In genomic region chr4:15963001-15963451, GRCh38 we compare ENCODE assay signal across 9 cellular contexts. TPM values are rescaled to one million over a fixed set of nuclear protein-coding genes. Genes with fewer than 3 reads are reported as not detected.
DNase-seq lines count a peak whose midpoint lies in the region; ATAC-seq, FAIRE-seq and TF ChIP-seq lines count a peak whose summit lies in the region.
"Had no signal": no experiment of that assay in that cellular context is flagged by ENCODE, and none has a peak within 500 bp of the region (broad histone marks: within the 10 kb centered on the region; RNA-seq: fewer than 3 reads in every experiment).

FGFBP2 (minus strand) TSS chr4:15963175; CDS start chr4:15963129, 46 bp downstream.

- DNase-seq in ACHN (peak; percentile 43), GM12892 (ENCODE audit: insufficient read length) (peak; percentile 13), amniotic stem cell (lab: John Stamatoyannopoulos, UW) (peak; percentile 34), left colon (peak; percentile 49 to 79), GM19238 (ENCODE audit: insufficient read length, low spot score) (no peak)
- DNase-seq in stimulated activated CD8-positive, alpha-beta memory T cell treated with anti-CD3 and anti-CD28 coated beads, Interleukin-15, amount 100 ng/mL, for 4 hours (ENCODE audit: low read depth in 2 of 2), result peak; percentile 38 to 39

- ATAC-seq in HG03354 (IDR thresholded peaks at IDR 0.05; ENCODE audit: poor library complexity, severe bottlenecking, unreplicated experiment), result peak; percentile 51
- peak; percentile 97 for ATAC-seq in SK-N-SH treated with all-trans-retinoic acid at 6 μM for 48 hours
- ATAC-seq in left colon, result peak; percentile 93

- in situ Hi-C loops in ACHN (cut with HindIII; ENCODE audit: low pct_ligation_motif_present, low pct_unique_long_range_greater_than_20kb, low sequenced_read_pairs), result no loop called here

- no peak for FAIRE-seq in GM12892 (lab: Jason Lieb, UNC)

- TF ChIP-seq POLR2A in GM12892 (IDR thresholded peaks at IDR 0.05; ENCODE audit: low read depth, low read length), result no peak

- intact Hi-C loops in left colon (cut with DNase I, micrococcal nuclease), result loop anchor here in 1 of 2 donors (10.0 kb wide), 1 partner anchor 158 kb away; no protein-coding TSS in a partner anchor

TF ChIP-seq in SK-N-SH treated with all-trans-retinoic acid at 6 μM for 48 hours, 23 proteins besides CTCF, POLR2A, EP300 and RAD21:
- TF ChIP-seq GLIS3 (CRISPR knock-in tag; IDR thresholded peaks at IDR 0.05) (no peak), ZNF565 (CRISPR knock-in tag; conservative IDR thresholded peaks at IDR 0.05; ENCODE audit: low read depth) (no peak), ARNTL (CRISPR knock-in tag; IDR thresholded peaks at IDR 0.05; ENCODE audit: borderline replicate concordance, low read depth) (no peak), TSHZ2 (CRISPR knock-in tag; IDR thresholded peaks at IDR 0.05) (no peak), PATZ1 (CRISPR knock-in tag; IDR thresholded peaks at IDR 0.05; ENCODE audit: borderline replicate concordance) (no peak), BACH2 (CRISPR knock-in tag; IDR thresholded peaks at IDR 0.05; ENCODE audit: borderline replicate concordance) (no peak), ZNF70 (CRISPR knock-in tag; IDR thresholded peaks at IDR 0.05) (no peak)
- TF ChIP-seq, protein P1, sequence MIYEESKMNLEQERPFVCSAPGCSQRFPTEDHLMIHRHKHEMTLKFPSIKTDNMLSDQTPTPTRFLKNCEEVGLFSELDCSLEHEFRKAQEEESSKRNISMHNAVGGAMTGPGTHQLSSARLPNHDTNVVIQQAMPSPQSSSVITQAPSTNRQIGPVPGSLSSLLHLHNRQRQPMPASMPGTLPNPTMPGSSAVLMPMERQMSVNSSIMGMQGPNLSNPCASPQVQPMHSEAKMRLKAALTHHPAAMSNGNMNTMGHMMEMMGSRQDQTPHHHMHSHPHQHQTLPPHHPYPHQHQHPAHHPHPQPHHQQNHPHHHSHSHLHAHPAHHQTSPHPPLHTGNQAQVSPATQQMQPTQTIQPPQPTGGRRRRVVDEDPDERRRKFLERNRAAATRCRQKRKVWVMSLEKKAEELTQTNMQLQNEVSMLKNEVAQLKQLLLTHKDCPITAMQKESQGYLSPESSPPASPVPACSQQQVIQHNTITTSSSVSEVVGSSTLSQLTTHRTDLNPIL (CRISPR knock-in tag; IDR thresholded peaks at IDR 0.05; ENCODE audit: low read depth), result no peak
- TF ChIP-seq, protein P2, sequence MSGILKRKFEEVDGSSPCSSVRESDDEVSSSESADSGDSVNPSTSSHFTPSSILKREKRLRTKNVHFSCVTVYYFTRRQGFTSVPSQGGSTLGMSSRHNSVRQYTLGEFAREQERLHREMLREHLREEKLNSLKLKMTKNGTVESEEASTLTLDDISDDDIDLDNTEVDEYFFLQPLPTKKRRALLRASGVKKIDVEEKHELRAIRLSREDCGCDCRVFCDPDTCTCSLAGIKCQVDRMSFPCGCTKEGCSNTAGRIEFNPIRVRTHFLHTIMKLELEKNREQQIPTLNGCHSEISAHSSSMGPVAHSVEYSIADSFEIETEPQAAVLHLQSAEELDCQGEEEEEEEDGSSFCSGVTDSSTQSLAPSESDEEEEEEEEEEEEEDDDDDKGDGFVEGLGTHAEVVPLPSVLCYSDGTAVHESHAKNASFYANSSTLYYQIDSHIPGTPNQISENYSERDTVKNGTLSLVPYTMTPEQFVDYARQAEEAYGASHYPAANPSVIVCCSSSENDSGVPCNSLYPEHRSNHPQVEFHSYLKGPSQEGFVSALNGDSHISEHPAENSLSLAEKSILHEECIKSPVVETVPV (CRISPR knock-in tag; IDR thresholded peaks at IDR 0.05), result no peak

RNA-seq across cellular contexts. Expression of gene FGFBP2, which starts in this region (rescaled TPM):
- polyA plus RNA-seq in GM12892 (2012; ENCODE audit: missing spikeins), result not detected
- total RNA-seq in left colon, result under 1 TPM; 0.49 to 0.75 TPM
- total RNA-seq: mesothelial cell of epicardium had no signal

Comparison
In these comparisons a context has a peak if more than half of its experiments do, and no peak if none do; other contexts are left out.
1. Peak in DNase-seq and ATAC-seq in left colon; RNA of the gene not detected or under 1 TPM.